In the genomic region with DNA sequence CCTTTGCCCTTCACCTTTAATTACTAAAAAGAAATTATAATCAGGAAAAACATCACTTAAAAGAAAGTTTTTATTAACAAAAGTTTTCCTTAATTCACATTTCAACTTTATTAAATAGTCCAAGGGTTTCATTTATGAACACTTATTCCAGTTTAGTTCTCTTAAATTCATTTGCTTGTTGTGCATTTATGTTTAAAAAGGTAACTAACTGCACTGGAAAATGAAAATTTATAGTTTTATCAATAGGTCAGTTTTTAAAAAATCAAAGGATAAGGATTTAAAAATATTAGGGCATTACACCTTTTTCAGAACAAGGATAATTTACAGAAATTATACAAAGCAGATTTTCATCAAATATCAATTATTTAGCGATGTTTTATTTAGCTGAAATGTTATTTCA, we compare ENCODE assay signal across 8 cellular contexts. TPM values are rescaled to one million over a fixed set of nuclear protein-coding genes. Genes with fewer than 3 reads are reported as not detected.
DNase-seq lines count a peak whose midpoint lies in the region; ATAC-seq and TF ChIP-seq lines count a peak whose summit lies in the region.

No MANE protein-coding gene starts in this region.

- peak overlapping the region; percentile 92 for H3K27ac Mint-ChIP-seq in activated naive CD4-positive, alpha-beta T cell treated with anti-CD3 and anti-CD28 coated beads, Interleukin-2, amount 10 ng/mL, durations not matched to agents 7 days and 5 days
- peak overlapping the region; percentile 87 for H3K27ac Mint-ChIP-seq in activated naive CD8-positive, alpha-beta T cell treated with anti-CD3 and anti-CD28 coated beads, Interleukin-2, amount 10 ng/mL, durations not matched to agents 7 days and 5 days

- H3K36me3 ChIP-seq in right lobe of liver (peaks cover 15 to 59% (median 38%) of the 10 kb centered on the region in 4 donors), tibial artery (peaks cover 33 to 58% (median 49%) of the 10 kb centered on the region in 3 donors)

- H3K27ac ChIP-seq in right lobe of liver (peak overlapping the region in 1 of 3 donors; percentile 80), tibial artery (peak overlapping the region; percentile 85 to 86)

- H3K9me3 ChIP-seq in right lobe of liver, result no peaks in the 10 kb centered on the region
- no peaks in the 10 kb centered on the region for H3K9me3 ChIP-seq in tibial artery

- no peaks in the 10 kb centered on the region for H3K27me3 ChIP-seq in right lobe of liver
- H3K27me3 ChIP-seq in tibial artery, result no peaks in the 10 kb centered on the region

- no peak for TF ChIP-seq POLR2A in right lobe of liver (IDR thresholded peaks at IDR 0.05)

- CTCF ChIA-PET in activated naive CD4-positive, alpha-beta T cell treated with anti-CD3 and anti-CD28 coated beads, Interleukin-2, amount 10 ng/mL, durations not matched to agents 7 days and 5 days (lab: Charles Lee), result interaction anchor here (1.9 kb wide), 1 partner anchor 178 kb away, joined by 4 read pairs; no protein-coding TSS in a partner anchor

- no peak for DNase-seq in activated naive CD4-positive, alpha-beta T cell treated with anti-CD3 and anti-CD28 coated beads, Interleukin-2, amount 10 ng/mL, durations not matched to agents 7 days and 5 days
- no peak for DNase-seq in activated naive CD4-positive, alpha-beta T cell treated with anti-CD3 and anti-CD28 coated beads, Interleukin-2, amount 50 U/mL, for 16 hours
- no peak for DNase-seq in activated naive CD8-positive, alpha-beta T cell treated with anti-CD3 and anti-CD28 coated beads, Interleukin-2, amount 10 ng/mL, durations not matched to agents 7 days and 5 days
- DNase-seq in right lobe of liver, result no peak
- no peak for DNase-seq in tibial artery
- no peak for DNase-seq in stimulated activated CD4-positive, alpha-beta T cell treated with anti-CD3 and anti-CD28 coated beads, Interleukin-2, amount 100 ng/mL, for 48 hours
- DNase-seq in NCI-H2171 (lab: John Stamatoyannopoulos, UW), result no peak

- POLR2A ChIA-PET in activated naive CD8-positive, alpha-beta T cell treated with anti-CD3 and anti-CD28 coated beads, Interleukin-2, amount 10 ng/mL, durations not matched to agents 7 days and 5 days (lab: Charles Lee), result interaction anchor here (0.9 to 3.0 kb wide), 12 partner anchors 9 to 382 kb away, joined by 3 to 59 read pairs (median 8); a partner anchor contains a TSS

- ATAC-seq in activated naive CD8-positive, alpha-beta T cell treated with anti-CD3 and anti-CD28 coated beads, Interleukin-2, amount 10 ng/mL, durations not matched to agents 7 days and 5 days (ENCODE audit: low read depth), result no peak
- ATAC-seq in right lobe of liver (no peak), GM21447 (IDR thresholded peaks at IDR 0.05; ENCODE audit: unreplicated experiment) (no peak)

- intact Hi-C loops in right lobe of liver (cut with DNase I) (no loop called here), tibial artery (cut with DNase I; ENCODE audit: low total_unique reads) (loop anchor here (5.0 kb wide), 2 partner anchors 51 to 141 kb away; a partner anchor contains a TSS)

- H3K4me3 ChIP-seq in right lobe of liver (peak overlapping the region in 2 of 3 donors; percentile 93 to 95), tibial artery (peak overlapping the region; percentile 78 to 93)

- H3K4me1 Mint-ChIP-seq in activated naive CD4-positive, alpha-beta T cell treated with anti-CD3 and anti-CD28 coated beads, Interleukin-2, amount 10 ng/mL, durations not matched to agents 7 days and 5 days, result peaks cover 70% of the 10 kb centered on the region
- H3K4me1 Mint-ChIP-seq in activated naive CD8-positive, alpha-beta T cell treated with anti-CD3 and anti-CD28 coated beads, Interleukin-2, amount 10 ng/mL, durations not matched to agents 7 days and 5 days, result peaks cover 43% of the 10 kb centered on the region

- no peak for TF ChIP-seq CTCF in right lobe of liver (IDR thresholded peaks at IDR 0.05)
- no peak for TF ChIP-seq CTCF in tibial artery (IDR thresholded peaks at IDR 0.05)

- peak overlapping the region; percentile 92 for H3K4me3 Mint-ChIP-seq in activated naive CD4-positive, alpha-beta T cell treated with anti-CD3 and anti-CD28 coated beads, Interleukin-2, amount 10 ng/mL, durations not matched to agents 7 days and 5 days
- peak overlapping the region; percentile 92 for H3K4me3 Mint-ChIP-seq in activated naive CD8-positive, alpha-beta T cell treated with anti-CD3 and anti-CD28 coated beads, Interleukin-2, amount 10 ng/mL, durations not matched to agents 7 days and 5 days

- 94% methylated on average over 1 of the region's 1 CpG for WGBS in right lobe of liver (ENCODE audit: insufficient coverage, low coverage, low lambda C conversion rate, missing lambda C conversion rate)

- H3K4me1 ChIP-seq in right lobe of liver (peaks cover 0 to 33% (median 14%) of the 10 kb centered on the region in 4 donors), tibial artery (peaks cover 0 to 36% (median 31%) of the 10 kb centered on the region in 4 donors)

- no peaks in the 10 kb centered on the region for H3K27me3 Mint-ChIP-seq in activated naive CD4-positive, alpha-beta T cell treated with anti-CD3 and anti-CD28 coated beads, Interleukin-2, amount 10 ng/mL, durations not matched to agents 7 days and 5 days
- H3K27me3 Mint-ChIP-seq in activated naive CD8-positive, alpha-beta T cell treated with anti-CD3 and anti-CD28 coated beads, Interleukin-2, amount 10 ng/mL, durations not matched to agents 7 days and 5 days, result no peaks in the 10 kb centered on the region

- peaks cover 70% of the 10 kb centered on the region for H3K36me3 Mint-ChIP-seq in activated naive CD4-positive, alpha-beta T cell treated with anti-CD3 and anti-CD28 coated beads, Interleukin-2, amount 10 ng/mL, durations not matched to agents 7 days and 5 days
- peaks cover 40% of the 10 kb centered on the region for H3K36me3 Mint-ChIP-seq in activated naive CD8-positive, alpha-beta T cell treated with anti-CD3 and anti-CD28 coated beads, Interleukin-2, amount 10 ng/mL, durations not matched to agents 7 days and 5 days

- H3K9me3 Mint-ChIP-seq in activated naive CD4-positive, alpha-beta T cell treated with anti-CD3 and anti-CD28 coated beads, Interleukin-2, amount 10 ng/mL, durations not matched to agents 7 days and 5 days, result no peaks in the 10 kb centered on the region
- no peaks in the 10 kb centered on the region for H3K9me3 Mint-ChIP-seq in activated naive CD8-positive, alpha-beta T cell treated with anti-CD3 and anti-CD28 coated beads, Interleukin-2, amount 10 ng/mL, durations not matched to agents 7 days and 5 days

RNA-seq across cellular contexts. Expression of a gene that starts 1.0 kb away (rescaled TPM):
- total RNA-seq in activated naive CD8-positive, alpha-beta T cell treated with anti-CD3 and anti-CD28 coated beads, Interleukin-2, amount 10 ng/mL, durations not matched to agents 7 days and 5 days, result 10 to 100 TPM; 81.1 to 87.3 TPM
- total RNA-seq in right lobe of liver, result 10 to 100 TPM; 15.8 to 34.6 (median 30.5) TPM

RNA-seq across cellular contexts. Expression of a gene that starts 9.5 kb away (rescaled TPM):
- total RNA-seq in activated naive CD8-positive, alpha-beta T cell treated with anti-CD3 and anti-CD28 coated beads, Interleukin-2, amount 10 ng/mL, durations not matched to agents 7 days and 5 days, result 10 to 100 TPM; 57.3 to 65.7 TPM
- 10 to 100 TPM; 16.3 to 37.5 (median 23.3) TPM for total RNA-seq in right lobe of liver

RNA-seq across cellular contexts. Expression of a gene that starts 13.9 kb away (rescaled TPM):
- not detected for total RNA-seq in activated naive CD8-positive, alpha-beta T cell treated with anti-CD3 and anti-CD28 coated beads, Interleukin-2, amount 10 ng/mL, durations not matched to agents 7 days and 5 days
- total RNA-seq in right lobe of liver, result 1 to 10 TPM in 1 of 6 experiments, under 1 TPM in 4, not detected in 1; 0.06 to 1.5 (median 0.31) TPM

RNA-seq across cellular contexts. Expression of a gene that starts 26.0 kb away (rescaled TPM):
- 10 to 100 TPM; 48.9 to 49.2 TPM for total RNA-seq in activated naive CD8-positive, alpha-beta T cell treated with anti-CD3 and anti-CD28 coated beads, Interleukin-2, amount 10 ng/mL, durations not matched to agents 7 days and 5 days
- 100 to 1,000 TPM; 198 to 296 (median 222) TPM for total RNA-seq in right lobe of liver

RNA-seq across cellular contexts. Expression of a gene that starts 52.0 kb away (rescaled TPM):
- total RNA-seq in activated naive CD8-positive, alpha-beta T cell treated with anti-CD3 and anti-CD28 coated beads, Interleukin-2, amount 10 ng/mL, durations not matched to agents 7 days and 5 days, result 10 to 100 TPM; 71.7 to 76.4 TPM
- 10 to 100 TPM; 31.1 to 41.4 (median 36.5) TPM for total RNA-seq in right lobe of liver
